ENCODE assay signal across 8 cellular contexts in genomic region chr2:200110380-200110779, GRCh38.
"Had no signal": no experiment of that assay in that cellular context is flagged by ENCODE, and none has a peak within 500 bp of the region (broad histone marks: within the 10 kb centered on the region; RNA-seq: fewer than 3 reads in every experiment).

No MANE protein-coding gene starts in this region.

- FAIRE-seq: HTR-8/SVneo, K562 had no signal

- H3K4me3 Mint-ChIP-seq: HFFc6 had no signal

- H3K36me3 ChIP-seq: HAP-1 had no signal

- DNase-seq: GOT3, H7, HFFc6, KG1 had no signal

- H3K4me3 ChIP-seq: HAP-1, K562 had no signal

- ATAC-seq: HCT116, K562 had no signal

- H3K27ac Mint-ChIP-seq: HFFc6 had no signal

- H3K4me1 ChIP-seq: HAP-1 had no signal

- H3K9me3 ChIP-seq: HAP-1 had no signal
